Comparison of ENCODE assay signal across 1 cellular context in the genomic region with DNA sequence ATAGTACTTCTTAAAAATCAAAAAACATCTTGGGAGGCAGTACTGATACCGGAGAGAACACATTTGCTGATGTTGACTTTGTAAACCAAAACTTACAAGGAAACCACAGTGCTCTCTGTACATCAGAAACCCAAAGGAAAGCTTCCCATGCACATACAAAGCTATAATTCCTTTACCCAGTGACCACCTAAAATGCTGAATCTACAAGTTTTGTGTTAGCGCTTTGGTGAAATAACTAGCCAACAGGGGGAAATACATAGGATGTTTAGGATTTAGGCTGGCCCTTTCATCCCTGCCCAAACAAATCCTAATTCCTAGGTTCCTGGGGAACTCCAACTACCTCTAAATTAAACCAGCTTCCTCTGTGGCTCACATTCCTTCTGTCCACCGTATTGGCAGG.
TF ChIP-seq lines count a peak whose summit lies in the region.

No MANE protein-coding gene starts in this region.

TF ChIP-seq in IMR-90, 13 proteins besides CTCF, POLR2A, EP300 and RAD21:
- TF ChIP-seq NFE2L2 (IDR thresholded peaks at IDR 0.05; ENCODE audit: low read depth, low read length), result no peak
- TF ChIP-seq MAFK (IDR thresholded peaks at IDR 0.05; ENCODE audit: low read depth, low read length), result 0 out of 2 replicates have a peak, but pooled peaks have one; percentile 5
